Comparison of ENCODE assay signal across 8 cellular contexts in the genomic region with DNA sequence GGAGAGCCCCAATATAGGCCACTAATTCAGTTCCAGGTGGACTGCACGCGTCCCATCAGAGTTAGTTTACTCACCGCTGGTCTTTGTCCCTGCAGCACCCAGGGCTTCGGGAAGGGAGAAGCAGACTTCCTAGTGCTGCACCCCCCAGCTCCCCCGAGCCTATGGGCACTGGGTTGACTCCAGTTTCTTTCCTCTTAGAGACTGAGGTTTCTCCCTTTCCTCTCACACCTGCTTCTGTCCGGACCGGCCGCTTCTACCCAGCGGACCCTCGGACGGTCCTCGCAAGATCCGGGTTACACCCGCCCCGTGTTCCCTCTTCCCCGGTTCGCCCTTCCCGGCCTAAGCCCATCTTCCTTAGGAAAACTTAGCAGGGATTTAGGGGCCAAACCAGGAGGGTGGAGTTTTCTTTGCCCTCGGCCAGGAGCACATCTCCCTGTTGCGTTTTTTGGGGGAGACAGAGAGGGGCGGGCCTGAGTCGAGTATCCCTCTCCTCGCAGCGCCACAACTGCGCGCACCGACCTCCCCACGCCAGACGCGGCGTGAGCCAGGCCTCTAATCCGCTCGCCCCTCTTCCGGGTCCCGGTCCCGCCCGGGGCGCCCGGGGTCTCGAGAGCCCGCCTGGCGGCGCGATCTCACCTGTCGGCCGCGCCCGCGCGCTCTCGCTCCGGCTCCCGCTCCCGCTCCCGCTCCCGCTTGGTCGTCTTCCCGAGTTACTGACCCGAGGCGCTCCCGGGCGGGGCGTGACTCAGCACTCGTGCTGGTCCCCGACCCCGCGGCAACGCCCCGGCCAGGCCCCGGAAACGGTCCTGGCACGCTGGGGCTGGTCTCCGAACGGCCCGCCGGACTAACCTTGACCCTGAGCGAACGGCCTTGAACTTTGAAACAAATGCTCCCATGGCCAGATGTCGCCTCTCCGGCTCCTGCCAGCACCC. TPM values are rescaled to one million over a fixed set of nuclear protein-coding genes. Genes with fewer than 3 reads are reported as not detected.
DNase-seq lines count a peak whose midpoint lies in the region; ATAC-seq and TF ChIP-seq lines count a peak whose summit lies in the region.

A gene (minus strand): TSS at position 728 of the 932 bp plus-strand sequence. CDS start 8,741 bp downstream, outside the sequence.

- H3K9me3 ChIP-seq in colonic mucosa, result no peaks in the 10 kb centered on the region

- H3K4me3 ChIP-seq in GM06990 (replicated peaks; ENCODE audit: low read depth, low read length) (peak within 1 kb of the TSS; percentile 76), colonic mucosa (peak within 1 kb of the TSS; percentile 67)

- TF ChIP-seq CTCF in GM06990 (IDR thresholded peaks at IDR 0.05; ENCODE audit: insufficient read depth, low read length, poor library complexity, severe bottlenecking), result no peak
- TF ChIP-seq CTCF in colonic mucosa (IDR thresholded peaks at IDR 0.05), result no peak

- intact Hi-C loops in colonic mucosa (cut with DNase I) (no loop called here), left colon (cut with DNase I, micrococcal nuclease) (no loop called here)

- ATAC-seq in GM21360 (IDR thresholded peaks at IDR 0.05; ENCODE audit: unreplicated experiment), result peak; percentile 62
- peak; percentile 59 for ATAC-seq in HG03565 (IDR thresholded peaks at IDR 0.05; ENCODE audit: unreplicated experiment)
- ATAC-seq in left colon, result peak; percentile 90

- no peaks in the 10 kb centered on the region for H3K27me3 ChIP-seq in GM06990 (replicated peaks; ENCODE audit: control insufficient read depth, insufficient read depth, low read length)
- no peaks in the 10 kb centered on the region for H3K27me3 ChIP-seq in colonic mucosa

- H3K36me3 ChIP-seq in GM06990 (ENCODE audit: control insufficient read depth, insufficient read depth, low read length), result peaks cover 5% of the 10 kb centered on the region
- H3K36me3 ChIP-seq in colonic mucosa, result no peaks in the 10 kb centered on the region

- H3K4me1 ChIP-seq in colonic mucosa, result no peaks in the 10 kb centered on the region

- peak within 1 kb of the TSS; percentile 79 to 97 for H3K9ac ChIP-seq in colonic mucosa (ENCODE audit: low read depth in 2 of 2, low read length in 2 of 2)

- peak; percentile 80 for DNase-seq in GM06990 (ENCODE audit: extremely low read depth, insufficient read length)
- DNase-seq in T-helper 9 cell, result peak; percentile 14
- peak; percentile 92 for DNase-seq in colonic mucosa
- peak; percentile 92 for DNase-seq in left colon
- DNase-seq in stimulated activated CD4-positive, alpha-beta T cell treated with anti-CD3 and anti-CD28 coated beads, Interleukin-4, amount 100 ng/mL, for 24 hours, result peak; percentile 32
- DNase-seq in OCI-M1 (lab: John Stamatoyannopoulos, UW), result no peak

- H3K27ac ChIP-seq in colonic mucosa, result peak within 1 kb of the TSS; percentile 67

RNA-seq across cellular contexts. Expression of the gene that starts here (rescaled TPM):
- total RNA-seq in colonic mucosa, result 10 to 100 TPM; 15.4 to 25.7 TPM
- 10 to 100 TPM; 21.8 to 32.4 TPM for total RNA-seq in left colon
